10 cellular contexts compared by ENCODE assay signal in the genomic region with DNA sequence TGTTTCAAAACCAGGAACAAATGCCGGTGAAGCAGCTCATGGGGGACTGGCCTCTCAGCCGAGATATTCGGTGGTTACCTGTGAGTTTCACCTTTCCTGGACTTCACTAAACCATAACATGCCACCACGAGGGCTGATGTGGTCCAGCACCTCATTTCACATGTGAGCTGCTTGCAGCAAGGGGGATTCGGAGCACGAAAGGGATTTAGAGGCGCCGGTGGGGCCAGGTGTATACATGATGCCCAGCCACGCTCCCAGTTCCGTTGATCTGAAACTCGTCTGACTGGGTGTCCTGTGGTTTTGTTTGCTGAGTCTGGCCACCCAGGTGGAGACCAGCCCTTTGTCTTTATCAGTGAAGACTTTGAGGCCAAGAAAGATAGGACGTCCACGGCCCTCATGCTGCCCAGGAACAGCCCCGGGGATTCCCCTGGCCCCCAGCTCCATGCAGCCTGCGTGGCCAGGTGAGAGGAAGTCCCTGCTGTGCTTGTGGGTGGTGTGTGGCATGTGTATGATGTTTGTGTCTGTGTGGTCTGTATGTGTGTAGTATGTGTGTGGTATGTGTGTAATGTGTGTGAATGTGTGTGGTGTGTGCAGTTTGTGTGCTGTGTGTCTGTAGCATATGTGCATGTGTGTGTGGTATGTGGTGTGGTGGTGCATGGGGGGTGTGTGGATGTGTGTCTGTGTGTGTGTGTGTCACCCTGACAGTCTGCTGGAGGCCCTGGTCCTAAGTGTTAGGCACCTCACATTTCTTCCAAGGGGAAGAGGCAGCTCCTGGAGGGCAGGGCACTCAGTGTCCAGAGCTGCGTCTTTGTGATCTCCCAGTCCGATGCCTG. TPM values are rescaled to one million over a fixed set of nuclear protein-coding genes. Genes with fewer than 3 reads are reported as not detected.
DNase-seq lines count a peak whose midpoint lies in the region; ATAC-seq and TF ChIP-seq lines count a peak whose summit lies in the region.
"Had no signal": no experiment of that assay in that cellular context is flagged by ENCODE, and none has a peak within 500 bp of the region (broad histone marks: within the 10 kb centered on the region; RNA-seq: fewer than 3 reads in every experiment).

No MANE protein-coding gene starts in this region.

- H3K27me3 Mint-ChIP-seq in CD8-positive, alpha-beta T cell (ENCODE audit: low read depth) = no peaks in the 10 kb centered on the region

- intact Hi-C loops in A673 (cut with micrococcal nuclease; ENCODE audit: unreplicated experiment) = no loop called here
- intact Hi-C loops in CD8-positive, alpha-beta T cell (cut with DNase I, micrococcal nuclease) = no loop called here
- intact Hi-C loops in left colon (cut with DNase I, micrococcal nuclease) = no loop called here

- H3K9me3 Mint-ChIP-seq in CD8-positive, alpha-beta T cell = peaks cover 2% of the 10 kb centered on the region

- peak overlapping the region; percentile 16 for H3K27ac ChIP-seq in A673 (ENCODE audit: low read depth, low read length, poor library complexity, severe bottlenecking)
- H3K27ac ChIP-seq in CD8-positive, alpha-beta T cell (ENCODE audit: low read depth, low read length) = no peak overlapping the region
- H3K27ac ChIP-seq in SJSA1 = 0 out of 2 replicates have a peak overlapping the region, but pooled peaks have one; percentile 8

- peaks cover 3% of the 10 kb centered on the region for H3K36me3 Mint-ChIP-seq in CD8-positive, alpha-beta T cell

- TF ChIP-seq CTCF in A673 (conservative IDR thresholded peaks at IDR 0.05; ENCODE audit: low read depth, low read length) = no peak
- TF ChIP-seq CTCF in CD8-positive, alpha-beta T cell (IDR thresholded peaks at IDR 0.05) = no peak

- H3K27ac Mint-ChIP-seq in CD8-positive, alpha-beta T cell = peak overlapping the region; percentile 5

- peaks cover 67% of the 10 kb centered on the region for H3K4me1 Mint-ChIP-seq in CD8-positive, alpha-beta T cell (ENCODE audit: low read depth)

- POLR2A ChIA-PET in A673 (lab: Charles Lee; ENCODE audit: low non-redundant PET) = no interaction called here
- POLR2A ChIA-PET in CD8-positive, alpha-beta T cell (lab: Charles Lee) = interaction anchor here (1.2 kb wide), 1 partner anchor 23 kb away, joined by 5 read pairs; no protein-coding TSS in a partner anchor

- CTCF ChIA-PET in A673 (lab: Charles Lee) = no interaction called here
- CTCF ChIA-PET in CD8-positive, alpha-beta T cell (lab: Charles Lee) = interaction anchor here (1.1 kb wide), 1 partner anchor 33 kb away, joined by 4 read pairs; no protein-coding TSS in a partner anchor

- ATAC-seq in CD8-positive, alpha-beta T cell = no peak
- ATAC-seq in left colon = peak; percentile 3
- ATAC-seq in GM19452 (IDR thresholded peaks at IDR 0.05; ENCODE audit: unreplicated experiment) = no peak
- ATAC-seq: SK-N-SH treated with all-trans-retinoic acid at 6 μM for 48 hours had no signal

- no peak overlapping the region for H3K4me3 ChIP-seq in A673 (ENCODE audit: low read depth, low read length, poor library complexity, severe bottlenecking)
- no peak overlapping the region for H3K4me3 ChIP-seq in CD8-positive, alpha-beta T cell (ENCODE audit: low read depth, low read length)
- H3K4me3 ChIP-seq in SJSA1 = no peak overlapping the region

- H3K27me3 ChIP-seq in A673 (replicated peaks; ENCODE audit: insufficient read depth, low read depth, low read length, poor library complexity) (no peaks in the 10 kb centered on the region), SJSA1 (replicated peaks) (no peaks in the 10 kb centered on the region)
- no peaks in the 10 kb centered on the region for H3K27me3 ChIP-seq in CD8-positive, alpha-beta T cell (ENCODE audit: insufficient read depth, low read length)

- BruUV-seq in A673 (replicated peaks; lab: Mats Ljungman, UMichigan) = no TSS peak

- no peak overlapping the region for H3K4me3 Mint-ChIP-seq in CD8-positive, alpha-beta T cell

- no peak for DNase-seq in A673 (ENCODE audit: low spot score)
- peak in 1 of 7 experiments; percentile 15 for DNase-seq in CD8-positive, alpha-beta T cell
- peak in 1 of 2 experiments; percentile 12 for DNase-seq in SJSA1 (ENCODE audit: low read depth in 1 of 2, low spot score in 2 of 2)
- no peak for DNase-seq in left colon
- DNase-seq in iPS-NIHi7 (ENCODE audit: extremely low spot score) = no peak
- DNase-seq in OCI-M1 (lab: John Stamatoyannopoulos, UW) = no peak
- no peak for DNase-seq in NCI-H526 treated with DMSO at 0.1 percent for 48 hours (lab: John Stamatoyannopoulos, UW)
- DNase-seq: stimulated activated CD4-positive, alpha-beta T cell treated with anti-CD3 and anti-CD28 coated beads, Interleukin-12 subunit alpha, Interleukin-12 subunit beta, amount 100 ng/mL, for 4 hours had no signal

- H3K4me1 ChIP-seq in A673 (ENCODE audit: insufficient read depth, low read length, poor library complexity, severe bottlenecking) (peaks cover 21% of the 10 kb centered on the region), SJSA1 (replicated peaks) (peaks cover 24% of the 10 kb centered on the region)
- peaks cover 42% of the 10 kb centered on the region for H3K4me1 ChIP-seq in CD8-positive, alpha-beta T cell (ENCODE audit: insufficient read depth, low read length)

- H3K9me3 ChIP-seq in A673 (ENCODE audit: low read depth, low read length, poor library complexity, severe bottlenecking) (no peaks in the 10 kb centered on the region), SJSA1 (replicated peaks) (no peaks in the 10 kb centered on the region)
- H3K9me3 ChIP-seq in CD8-positive, alpha-beta T cell (ENCODE audit: low read length) = no peaks in the 10 kb centered on the region

- H3K36me3 ChIP-seq in A673 (ENCODE audit: insufficient read depth, low read length, poor library complexity, severe bottlenecking) (no peaks in the 10 kb centered on the region), SJSA1 (no peaks in the 10 kb centered on the region)
- no peaks in the 10 kb centered on the region for H3K36me3 ChIP-seq in CD8-positive, alpha-beta T cell (ENCODE audit: insufficient read depth, low read length)

RNA-seq across cellular contexts. Expression of gene PHF2, which starts 23.4 kb away (rescaled TPM):
- total RNA-seq in A673 (2021) = 32.7 and 34.5 TPM in 2 replicates
- 10 to 100 TPM; 23.9 to 25.7 TPM for total RNA-seq in CD8-positive, alpha-beta T cell
- total RNA-seq in SJSA1 (2014; rRNA removed; shearing (Covaris generic)) = 14.3 and 19.9 TPM in 2 replicates
- total RNA-seq in left colon = 10 to 100 TPM; 21.3 to 22.9 TPM
